Comparison of ENCODE assay signal across 8 cellular contexts in the genomic region with DNA sequence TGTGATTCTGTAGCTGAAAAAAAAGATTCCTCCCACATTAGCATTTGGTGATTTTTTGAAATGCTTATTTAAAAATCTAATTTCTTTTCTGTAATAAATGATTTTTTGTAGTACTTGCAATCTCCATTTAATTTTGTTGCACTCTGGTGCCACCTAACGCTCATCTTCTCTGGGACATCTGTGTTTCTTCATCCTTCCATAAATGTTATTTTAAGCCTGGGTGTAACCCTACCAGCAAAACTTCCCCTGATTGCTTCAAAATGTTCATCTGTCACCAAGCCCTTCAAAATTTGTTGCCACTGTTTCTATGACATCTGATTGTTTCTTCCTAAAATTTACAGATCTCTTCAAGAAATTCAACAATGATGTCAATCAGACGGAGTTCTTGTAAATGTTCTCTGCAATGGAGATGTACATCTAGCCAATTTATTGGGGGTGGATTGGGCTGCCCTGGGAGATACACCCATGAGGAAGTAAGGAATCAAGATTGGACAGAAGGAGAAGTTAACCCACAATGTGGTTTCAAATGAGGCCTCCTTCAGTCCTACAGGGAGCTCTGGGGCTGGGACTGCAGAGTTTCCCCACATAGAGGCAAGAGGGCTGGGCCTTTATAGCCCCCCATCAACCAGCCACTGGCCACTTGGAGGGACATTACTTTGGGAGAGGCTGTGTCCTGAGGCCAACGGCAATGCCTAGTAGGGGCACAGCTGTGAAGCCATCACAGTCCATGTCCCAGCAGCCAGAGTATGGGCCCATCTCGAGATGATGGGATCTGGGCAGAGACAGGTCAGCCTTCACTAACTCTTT. TPM values are rescaled to one million over a fixed set of nuclear protein-coding genes. Genes with fewer than 3 reads are reported as not detected.
DNase-seq lines count a peak whose midpoint lies in the region; ATAC-seq and TF ChIP-seq lines count a peak whose summit lies in the region.

No MANE protein-coding gene starts in this region.

- no peak for TF ChIP-seq POLR2A in suprapubic skin (IDR thresholded peaks at IDR 0.05)

- H3K4me3 ChIP-seq in A673 (ENCODE audit: low read depth, low read length, poor library complexity, severe bottlenecking) (no peak overlapping the region), GM12875 (ENCODE audit: low read depth, low read length) (no peak overlapping the region), fibroblast of mammary gland (ENCODE audit: control insufficient read depth, low read depth, low read length) (no peak overlapping the region), suprapubic skin (no peak overlapping the region)

- CTCF ChIA-PET in A673 (lab: Charles Lee): interaction anchor here (1.5 kb wide), 1 partner anchor 293 kb away, joined by 9 read pairs; no protein-coding TSS in a partner anchor

- DNase-seq in A673 (ENCODE audit: low spot score) (peak; percentile 47), RPMI7951 (ENCODE audit: low read depth) (peak; percentile 26), fibroblast of mammary gland (ENCODE audit: low read depth) (peak; percentile 59), suprapubic skin (ENCODE audit: low spot score in 2 of 2) (no peak), NCI-H526 treated with DMSO at 0.1 percent for 48 hours (lab: John Stamatoyannopoulos, UW) (no peak)

- TF ChIP-seq CTCF in A673 (conservative IDR thresholded peaks at IDR 0.05; ENCODE audit: low read depth, low read length) (peak; percentile 75), GM12875 (IDR thresholded peaks at IDR 0.05; ENCODE audit: borderline replicate concordance, insufficient read depth, low read depth, low read length) (peak; percentile 31; the same call in 1 of the 2 replicates), fibroblast of mammary gland (conservative IDR thresholded peaks at IDR 0.05; ENCODE audit: control insufficient read depth, insufficient read depth, low read depth, low read length) (peak; percentile 57), suprapubic skin (IDR thresholded peaks at IDR 0.05) (no peak)

- intact Hi-C loops in A673 (cut with micrococcal nuclease; ENCODE audit: unreplicated experiment): loop anchor here (2.0 kb wide), 1 partner anchor 293 kb away; no protein-coding TSS in a partner anchor

- no peak for TF ChIP-seq EP300 in suprapubic skin (IDR thresholded peaks at IDR 0.05)

- ATAC-seq in GM18502 (IDR thresholded peaks at IDR 0.05; ENCODE audit: poor library complexity, unreplicated experiment) (no peak), HG03520 (IDR thresholded peaks at IDR 0.05; ENCODE audit: unreplicated experiment) (no peak)

- H3K27ac ChIP-seq in A673 (ENCODE audit: low read depth, low read length, poor library complexity, severe bottlenecking) (no peak overlapping the region), suprapubic skin (peak overlapping the region; percentile 27)

- H3K36me3 ChIP-seq in A673 (ENCODE audit: insufficient read depth, low read length, poor library complexity, severe bottlenecking) (no peaks in the 10 kb centered on the region), suprapubic skin (no peaks in the 10 kb centered on the region)

- 54% methylated on average over 4 of the region's 4 CpGs for WGBS in suprapubic skin

- H3K4me1 ChIP-seq in A673 (ENCODE audit: insufficient read depth, low read length, poor library complexity, severe bottlenecking): no peaks in the 10 kb centered on the region
- H3K4me1 ChIP-seq in suprapubic skin: no peaks in the 10 kb centered on the region

- no TSS peak for BruUV-seq in A673 (replicated peaks; lab: Mats Ljungman, UMichigan)

- H3K9me3 ChIP-seq in A673 (ENCODE audit: low read depth, low read length, poor library complexity, severe bottlenecking): no peaks in the 10 kb centered on the region
- no peaks in the 10 kb centered on the region for H3K9me3 ChIP-seq in suprapubic skin

- POLR2A ChIA-PET in A673 (lab: Charles Lee; ENCODE audit: low non-redundant PET): no interaction called here

- no peaks in the 10 kb centered on the region for H3K27me3 ChIP-seq in A673 (replicated peaks; ENCODE audit: insufficient read depth, low read depth, low read length, poor library complexity)
- no peaks in the 10 kb centered on the region for H3K27me3 ChIP-seq in suprapubic skin

RNA-seq across cellular contexts. Expression of a gene that starts 23.3 kb away (rescaled TPM):
- 18.1 and 25.8 TPM in 2 replicates for total RNA-seq in A673 (2021)
- 3.4 and 3.8 TPM in 2 replicates for total RNA-seq in RPMI7951 (2014; rRNA removed; shearing (Covaris generic))
- 10 to 100 TPM in 2 of 4 donors, 1 to 10 TPM in 2; 5.0 to 19.1 (median 10.6) TPM for total RNA-seq in suprapubic skin

Comparison
In these comparisons a context has a peak if more than half of its experiments do, and no peak if none do; other contexts are left out.
1. DNase-seq: peak in A673 (single experiment), RPMI7951 (single experiment) and fibroblast of mammary gland (single experiment); none in suprapubic skin (0 of 2) and NCI-H526 treated with DMSO at 0.1 percent for 48 hours (single experiment).
2. CTCF ChIP-seq: peak in A673 (single experiment), GM12875 (single experiment) and fibroblast of mammary gland (single experiment); none in suprapubic skin (0 of 2).